20 cellular contexts compared by ENCODE assay signal in genomic region chr1:7460807-7461206, GRCh38.
DNase-seq lines count a peak whose midpoint lies in the region; ATAC-seq, FAIRE-seq and TF ChIP-seq lines count a peak whose summit lies in the region.
"Had no signal": no experiment of that assay in that cellular context is flagged by ENCODE, and none has a peak within 500 bp of the region (broad histone marks: within the 10 kb centered on the region; RNA-seq: fewer than 3 reads in every experiment).

No MANE protein-coding gene starts in this region.

- POLR2A ChIA-PET in K562 (lab: Yijun Ruan, JAX) = interaction anchor here (0.6 to 0.8 kb wide), 2 partner anchors 9 to 143 kb away, joined by 3 to 4 read pairs; no protein-coding TSS in a partner anchor

- H3K14ac ChIP-seq in neuronal stem cell (ENCODE audit: low read length) = no peak overlapping the region

- H3K18ac ChIP-seq in neuronal stem cell (ENCODE audit: low read length) = no peak overlapping the region

- H3K27me3 ChIP-seq in K562 (ENCODE audit: control insufficient read depth in 2 of 2, insufficient read depth in 2 of 2, low read length in 2 of 2) (peaks cover 35 to 76% of the 10 kb centered on the region in 2 experiments), neuronal stem cell (ENCODE audit: control insufficient read depth in 3 of 3, insufficient read depth in 3 of 3, low read depth in 1 of 3, low read length in 3 of 3) (peaks cover 0 to 27% (median 0%) of the 10 kb centered on the region in 3 experiments)

- ATAC-seq in K562 (peak; percentile 50; the same call in 2 of the 3 replicates), HG03378 (IDR thresholded peaks at IDR 0.05; ENCODE audit: unreplicated experiment) (no peak), HG03520 (IDR thresholded peaks at IDR 0.05; ENCODE audit: unreplicated experiment) (no peak)

- H2AFZ ChIP-seq in K562 (ENCODE audit: low read depth, low read length) = no peak overlapping the region
- no peak overlapping the region for H2AFZ ChIP-seq in neuronal stem cell (ENCODE audit: low read length)

- no peak overlapping the region for H3K27ac ChIP-seq in K562 (ENCODE audit: extremely low read depth, low read depth, low read length)
- H3K27ac ChIP-seq in neuronal stem cell (replicated peaks; ENCODE audit: low read length) = no peak overlapping the region

- no peak overlapping the region for H2BK15ac ChIP-seq in neuronal stem cell (ENCODE audit: low read length)

- H2BK12ac ChIP-seq in neuronal stem cell (ENCODE audit: low read length) = no peak overlapping the region

- CTCF ChIA-PET in K562 (lab: Yijun Ruan, JAX; ENCODE audit: low intra/inter-chr PET ratio) = no interaction called here

- H3K9ac ChIP-seq in K562 (ENCODE audit: insufficient read depth in 1 of 2, low read depth in 2 of 2, low read length in 2 of 2) (no peak overlapping the region), neuronal stem cell (ENCODE audit: low read depth, low read length, poor library complexity) (no peak overlapping the region)
- H3K9ac ChIP-seq: SK-N-SH had no signal

- H2BK120ac ChIP-seq in neuronal stem cell (ENCODE audit: low read depth, low read length) = no peak overlapping the region

- no peak overlapping the region for H4K91ac ChIP-seq in neuronal stem cell (ENCODE audit: low read depth, low read length, poor library complexity)

- H3K9me1 ChIP-seq in K562 (ENCODE audit: control insufficient read depth, insufficient read depth, low read length) = no peaks in the 10 kb centered on the region

- BruUV-seq in K562 (replicated peaks; lab: Mats Ljungman, UMichigan) = no TSS peak

- H3K4me3 ChIP-seq in K562 (no peak overlapping the region), neuronal stem cell (ENCODE audit: low read length in 2 of 2) (no peak overlapping the region)

- no peak for FAIRE-seq in K562 (lab: Jason Lieb, UNC)
- FAIRE-seq: GM18507 had no signal

- H4K8ac ChIP-seq in neuronal stem cell (ENCODE audit: low read depth, low read length) = no peak overlapping the region

- 3% methylated on average over 6 of the region's 6 CpGs for WGBS in K562 (ENCODE audit: insufficient coverage, low coverage, missing lambda C conversion rate)
- no CpG with 5 or more reads among the region's 6 CpGs for WGBS in neuronal stem cell (ENCODE audit: extremely low coverage in 2 of 2, insufficient read length in 2 of 2, insufficient replicate concordance in 1 of 2), 2 donors

- H3K23ac ChIP-seq in neuronal stem cell (ENCODE audit: low read depth, low read length, poor library complexity) = no peak overlapping the region

- no peaks in the 10 kb centered on the region for H3K4me1 ChIP-seq in K562 (replicated peaks in 1 of 2; ENCODE audit: control insufficient read depth in 2 of 2, insufficient read depth in 2 of 2, low read length in 2 of 2)
- H3K4me1 ChIP-seq in neuronal stem cell (ENCODE audit: control insufficient read depth in 2 of 2, insufficient read depth in 1 of 2, low read depth in 1 of 2, low read length in 2 of 2) = peaks cover 0 to 4% of the 10 kb centered on the region in 2 donors
- H3K4me1 ChIP-seq: Caco-2 had no signal

- H4K20me1 ChIP-seq in K562 (replicated peaks; ENCODE audit: control insufficient read depth, insufficient read depth, low read length) = no peaks in the 10 kb centered on the region; the same call in none of the 2 replicates

- TF ChIP-seq RAD21 in K562 (CRISPR knock-in tag; conservative IDR thresholded peaks at IDR 0.05 in 1 of 2, IDR thresholded peaks at IDR 0.05 in 1 of 2) = no peak

- in situ Hi-C loops in K562 (cut with MboI) = no loop called here

- H3K4ac ChIP-seq in neuronal stem cell (ENCODE audit: low read length) = no peak overlapping the region

- DNase-seq in HuH-7 (ENCODE audit: low spot score) (peak; percentile 30), K562 (ENCODE audit: extremely low read depth in 1 of 4, low spot score in 3 of 4) (peak in 1 of 4 experiments; percentile 16), neuronal stem cell (ENCODE audit: low spot score) (no peak), germinal center (ENCODE audit: low spot score) (no peak)
- DNase-seq: CD4-positive, CD25-positive, alpha-beta regulatory T cell; IMR-90; Kasumi-1; MM.1S; NCI-H1105; NCI-H187; NCI-H446; NCI-H774; SHP77; SK-N-SH; T-helper 1 cell had no signal

- no peaks in the 10 kb centered on the region for H3K79me2 ChIP-seq in K562 (ENCODE audit: control insufficient read depth, insufficient read depth, low read length)

- TF ChIP-seq POLR2A in K562 (conservative IDR thresholded peaks at IDR 0.05) = no peak

- peak overlapping the region; percentile 51 for H2AK5ac ChIP-seq in neuronal stem cell (ENCODE audit: low read depth, low read length)

- no peak overlapping the region for H3K4me2 ChIP-seq in K562 (ENCODE audit: insufficient read depth, low read length)
- H3K4me2 ChIP-seq in neuronal stem cell (ENCODE audit: insufficient read depth, low read length, poor library complexity, severe bottlenecking) = no peak overlapping the region
- H3K4me2 ChIP-seq: SK-N-SH had no signal

- peak; percentile 15 for TF ChIP-seq CTCF in GM12873 (IDR thresholded peaks at IDR 0.05; ENCODE audit: insufficient read depth, low read depth, low read length, missing control alignments)
- peak; percentile 13 to 28 (median 18); a peak in 1 of 6 replicates for TF ChIP-seq CTCF in K562 (IDR thresholded peaks at IDR 0.05 in 2 of 3, conservative IDR thresholded peaks at IDR 0.05 in 1 of 3; ENCODE audit: insufficient read depth in 2 of 3, low read depth in 1 of 3, low read length in 3 of 3)

- no peak overlapping the region for H2BK5ac ChIP-seq in neuronal stem cell (ENCODE audit: low read length)

- no peaks in the 10 kb centered on the region for H3K36me3 ChIP-seq in K562 (ENCODE audit: control insufficient read depth, insufficient read depth, low read length)
- H3K36me3 ChIP-seq in neuronal stem cell (replicated peaks in 1 of 2; ENCODE audit: control insufficient read depth in 2 of 2, insufficient read depth in 2 of 2, low read length in 2 of 2) = no peaks in the 10 kb centered on the region

- no peaks in the 10 kb centered on the region for H3K79me1 ChIP-seq in neuronal stem cell (ENCODE audit: low read depth, low read length)

- TF ChIP-seq EP300 in K562 (IDR thresholded peaks at IDR 0.05; ENCODE audit: low read length) = no peak

- intact Hi-C loops in K562 (cut with micrococcal nuclease) = no loop called here

- H3K9me3 ChIP-seq in K562 (replicated peaks; ENCODE audit: control insufficient read depth, insufficient read depth, low read depth, low read length) = no peaks in the 10 kb centered on the region
- no peaks in the 10 kb centered on the region for H3K9me3 ChIP-seq in neuronal stem cell (replicated peaks in 1 of 2; ENCODE audit: control insufficient read depth in 2 of 2, insufficient read depth in 1 of 2, low read depth in 1 of 2, low read length in 2 of 2)
- H3K9me3 ChIP-seq: Caco-2, SK-N-SH had no signal

TF ChIP-seq in K562, 482 proteins besides CTCF, POLR2A, EP300 and RAD21:
- TF ChIP-seq HDAC6 (IDR thresholded peaks at IDR 0.05; ENCODE audit: low read depth, low read length) (no peak), ELF2 (CRISPR knock-in tag; IDR thresholded peaks at IDR 0.05) (no peak), ZNF699 (CRISPR knock-in tag; IDR thresholded peaks at IDR 0.05; ENCODE audit: insufficient replicate concordance) (no peak), XRCC4 (IDR thresholded peaks at IDR 0.05; ENCODE audit: extremely low read depth, insufficient read depth, insufficient read length) (no peak), ZNF217 (CRISPR knock-in tag; IDR thresholded peaks at IDR 0.05) (no peak), ZNF384 (IDR thresholded peaks at IDR 0.05; ENCODE audit: low read depth, low read length) (no peak), ZNF57 (CRISPR knock-in tag; IDR thresholded peaks at IDR 0.05) (no peak)
- TF ChIP-seq, protein P1, sequence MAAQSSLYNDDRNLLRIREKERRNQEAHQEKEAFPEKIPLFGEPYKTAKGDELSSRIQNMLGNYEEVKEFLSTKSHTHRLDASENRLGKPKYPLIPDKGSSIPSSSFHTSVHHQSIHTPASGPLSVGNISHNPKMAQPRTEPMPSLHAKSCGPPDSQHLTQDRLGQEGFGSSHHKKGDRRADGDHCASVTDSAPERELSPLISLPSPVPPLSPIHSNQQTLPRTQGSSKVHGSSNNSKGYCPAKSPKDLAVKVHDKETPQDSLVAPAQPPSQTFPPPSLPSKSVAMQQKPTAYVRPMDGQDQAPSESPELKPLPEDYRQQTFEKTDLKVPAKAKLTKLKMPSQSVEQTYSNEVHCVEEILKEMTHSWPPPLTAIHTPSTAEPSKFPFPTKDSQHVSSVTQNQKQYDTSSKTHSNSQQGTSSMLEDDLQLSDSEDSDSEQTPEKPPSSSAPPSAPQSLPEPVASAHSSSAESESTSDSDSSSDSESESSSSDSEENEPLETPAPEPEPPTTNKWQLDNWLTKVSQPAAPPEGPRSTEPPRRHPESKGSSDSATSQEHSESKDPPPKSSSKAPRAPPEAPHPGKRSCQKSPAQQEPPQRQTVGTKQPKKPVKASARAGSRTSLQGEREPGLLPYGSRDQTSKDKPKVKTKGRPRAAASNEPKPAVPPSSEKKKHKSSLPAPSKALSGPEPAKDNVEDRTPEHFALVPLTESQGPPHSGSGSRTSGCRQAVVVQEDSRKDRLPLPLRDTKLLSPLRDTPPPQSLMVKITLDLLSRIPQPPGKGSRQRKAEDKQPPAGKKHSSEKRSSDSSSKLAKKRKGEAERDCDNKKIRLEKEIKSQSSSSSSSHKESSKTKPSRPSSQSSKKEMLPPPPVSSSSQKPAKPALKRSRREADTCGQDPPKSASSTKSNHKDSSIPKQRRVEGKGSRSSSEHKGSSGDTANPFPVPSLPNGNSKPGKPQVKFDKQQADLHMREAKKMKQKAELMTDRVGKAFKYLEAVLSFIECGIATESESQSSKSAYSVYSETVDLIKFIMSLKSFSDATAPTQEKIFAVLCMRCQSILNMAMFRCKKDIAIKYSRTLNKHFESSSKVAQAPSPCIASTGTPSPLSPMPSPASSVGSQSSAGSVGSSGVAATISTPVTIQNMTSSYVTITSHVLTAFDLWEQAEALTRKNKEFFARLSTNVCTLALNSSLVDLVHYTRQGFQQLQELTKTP (IDR thresholded peaks at IDR 0.05; ENCODE audit: low read depth in 1 of 2, partially characterized antibody in 2 of 2) = no peak
